In the genomic region with DNA sequence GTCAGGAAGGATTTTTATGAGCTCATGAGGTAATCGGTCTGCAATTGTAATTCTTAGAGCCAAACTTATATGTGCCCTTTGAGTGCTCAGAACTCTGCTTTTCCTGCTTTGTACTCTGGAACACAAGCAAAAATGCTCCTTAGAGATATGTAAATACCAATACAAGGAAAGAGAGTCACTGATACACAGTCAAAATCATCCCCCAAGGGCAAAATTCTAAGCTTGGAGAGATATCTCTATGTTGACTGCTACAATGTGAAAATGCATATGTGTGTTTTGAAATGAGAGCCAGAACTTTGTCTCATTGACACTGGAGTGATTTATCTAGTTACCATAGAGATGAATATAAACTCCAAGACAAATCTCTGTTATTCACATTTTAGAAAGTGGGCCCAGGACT, we compare ENCODE assay signal across 33 cellular contexts.
"Had no signal": no experiment of that assay in that cellular context is flagged by ENCODE, and none has a peak within 500 bp of the region (broad histone marks: within the 10 kb centered on the region; RNA-seq: fewer than 3 reads in every experiment).

No MANE protein-coding gene starts in this region.

- H3K27ac Mint-ChIP-seq: activated CD4-positive, alpha-beta T cell treated with anti-CD3 and anti-CD28 coated beads, Interleukin-2, amount 10 ng/mL, durations not matched to agents 24 days and 14 days; activated CD8-positive, alpha-beta T cell treated with anti-CD3 and anti-CD28 coated beads for 36 hours; activated naive CD8-positive, alpha-beta T cell treated with anti-CD3 and anti-CD28 coated beads for 36 hours; activated T-cell treated with anti-CD3 and anti-CD28 coated beads, Interleukin-2, amount 50 U/mL, for 72 hours; activated T-helper 17 cell treated with anti-CD3 and anti-CD28 coated beads, Interleukin-2, amount 50 U/mL, for 72 hours; T-helper 1 cell treated with Interleukin-12 subunit alpha and Interleukin-12 subunit beta and Interleukin-4 antibody, amounts not matched to agents 30 μg/mL and 1 μg/mL, for 36 hours; T-helper 2 cell treated with Interferon-gamma antibody and Interleukin-4, amounts not matched to agents 5 μg/mL and 100 μg/mL, for 36 hours had no signal

- H3K9me3 Mint-ChIP-seq: activated CD4-positive, alpha-beta T cell treated with anti-CD3 and anti-CD28 coated beads, Interleukin-2, amount 10 ng/mL, durations not matched to agents 24 days and 14 days; activated naive CD8-positive, alpha-beta T cell treated with anti-CD3 and anti-CD28 coated beads for 36 hours; activated T-helper 17 cell treated with anti-CD3 and anti-CD28 coated beads, Interleukin-2, amount 50 U/mL, for 72 hours; T-helper 1 cell treated with Interleukin-12 subunit alpha and Interleukin-12 subunit beta and Interleukin-4 antibody, amounts not matched to agents 30 μg/mL and 1 μg/mL, for 36 hours had no signal

- H3K27me3 Mint-ChIP-seq: activated CD4-positive, alpha-beta T cell treated with anti-CD3 and anti-CD28 coated beads, Interleukin-2, amount 10 ng/mL, durations not matched to agents 24 days and 14 days; activated CD8-positive, alpha-beta T cell treated with anti-CD3 and anti-CD28 coated beads for 36 hours; activated naive CD8-positive, alpha-beta T cell treated with anti-CD3 and anti-CD28 coated beads for 36 hours; activated T-helper 17 cell treated with anti-CD3 and anti-CD28 coated beads, Interleukin-2, amount 50 U/mL, for 72 hours had no signal

- DNase-seq: activated CD4-positive, alpha-beta T cell treated with anti-CD3 and anti-CD28 coated beads, Interleukin-2, amount 10 ng/mL, durations not matched to agents 24 days and 14 days; activated CD4-positive, alpha-beta T cell treated with anti-CD3 and anti-CD28 coated beads, Interleukin-2, amount 50 U/mL, for 4 hours; activated CD8-positive, alpha-beta T cell treated with anti-CD3 and anti-CD28 coated beads for 36 hours; activated effector memory CD4-positive, alpha-beta T cell treated with anti-CD3 and anti-CD28 coated beads, Interleukin-2, amount 50 U/mL, for 16 hours; activated naive CD4-positive, alpha-beta T cell; activated naive CD4-positive, alpha-beta T cell treated with anti-CD3 and anti-CD28 coated beads, Interleukin-2, amount 50 U/mL, for 16 hours; activated naive CD8-positive, alpha-beta T cell treated with anti-CD3 and anti-CD28 coated beads for 36 hours; activated T-cell treated with anti-CD3 and anti-CD28 coated beads, Interleukin-2, amount 50 U/mL, for 1 hour; activated T-cell treated with anti-CD3 and anti-CD28 coated beads, Interleukin-2, amount 50 U/mL, for 72 hours; amygdala; body of pancreas; cerebellar nuclear complex; NCI-H1105; NCI-H1417 treated with DMSO at 0.1 percent for 48 hours; NCI-H187 treated with DMSO at 0.1 percent for 48 hours; NCI-H2081; NCI-H345; NCI-H510A; NCI-H526; NCI-H748 treated with DMSO at 0.1 percent for 48 hours; NK-92 treated with Interleukin-12 subunit alpha and Interleukin-12 subunit beta, amount 100 ng/mL, for 24 hours; PC-3; Peyer's patch; RPMI8226; SHP77 treated with DMSO at 0.1 percent for 48 hours; SK-N-SH had no signal

- H3K36me3 Mint-ChIP-seq: activated naive CD8-positive, alpha-beta T cell treated with anti-CD3 and anti-CD28 coated beads for 36 hours had no signal

- H3K27me3 ChIP-seq: breast epithelium, Peyer's patch, SJSA1 had no signal

- H3K4me3 Mint-ChIP-seq: activated CD4-positive, alpha-beta T cell treated with anti-CD3 and anti-CD28 coated beads, Interleukin-2, amount 10 ng/mL, durations not matched to agents 24 days and 14 days; activated CD8-positive, alpha-beta T cell treated with anti-CD3 and anti-CD28 coated beads for 36 hours; activated naive CD8-positive, alpha-beta T cell treated with anti-CD3 and anti-CD28 coated beads for 36 hours; activated T-cell treated with anti-CD3 and anti-CD28 coated beads, Interleukin-2, amount 50 U/mL, for 72 hours; activated T-helper 17 cell treated with anti-CD3 and anti-CD28 coated beads, Interleukin-2, amount 50 U/mL, for 72 hours; T-helper 1 cell treated with Interleukin-12 subunit alpha and Interleukin-12 subunit beta and Interleukin-4 antibody, amounts not matched to agents 30 μg/mL and 1 μg/mL, for 36 hours; T-helper 2 cell treated with Interferon-gamma antibody and Interleukin-4, amounts not matched to agents 5 μg/mL and 100 μg/mL, for 36 hours had no signal

- H3K4me1 Mint-ChIP-seq: activated CD4-positive, alpha-beta T cell treated with anti-CD3 and anti-CD28 coated beads, Interleukin-2, amount 10 ng/mL, durations not matched to agents 24 days and 14 days; activated naive CD8-positive, alpha-beta T cell treated with anti-CD3 and anti-CD28 coated beads for 36 hours; activated T-helper 17 cell treated with anti-CD3 and anti-CD28 coated beads, Interleukin-2, amount 50 U/mL, for 72 hours had no signal

- H3K4me1 ChIP-seq: body of pancreas, breast epithelium, Peyer's patch, SJSA1 had no signal

- H3K9me3 ChIP-seq: body of pancreas, breast epithelium, Peyer's patch, SJSA1, SK-N-SH had no signal

- ATAC-seq: activated CD8-positive, alpha-beta T cell treated with anti-CD3 and anti-CD28 coated beads for 36 hours; activated T-cell treated with anti-CD3 and anti-CD28 coated beads, Interleukin-2, amount 50 U/mL, for 72 hours; activated T-helper 17 cell treated with anti-CD3 and anti-CD28 coated beads, Interleukin-2, amount 50 U/mL, for 72 hours; body of pancreas; PC-3 had no signal

- FAIRE-seq: astrocyte, TTC549 had no signal

- H3K4me3 ChIP-seq: body of pancreas, breast epithelium, Peyer's patch, SJSA1 had no signal

- H3K27ac ChIP-seq: body of pancreas, breast epithelium, Peyer's patch, SJSA1 had no signal

- H3K36me3 ChIP-seq: breast epithelium, Peyer's patch, SJSA1 had no signal
